Comparison of ENCODE assay signal across 12 cellular contexts in the genomic region with DNA sequence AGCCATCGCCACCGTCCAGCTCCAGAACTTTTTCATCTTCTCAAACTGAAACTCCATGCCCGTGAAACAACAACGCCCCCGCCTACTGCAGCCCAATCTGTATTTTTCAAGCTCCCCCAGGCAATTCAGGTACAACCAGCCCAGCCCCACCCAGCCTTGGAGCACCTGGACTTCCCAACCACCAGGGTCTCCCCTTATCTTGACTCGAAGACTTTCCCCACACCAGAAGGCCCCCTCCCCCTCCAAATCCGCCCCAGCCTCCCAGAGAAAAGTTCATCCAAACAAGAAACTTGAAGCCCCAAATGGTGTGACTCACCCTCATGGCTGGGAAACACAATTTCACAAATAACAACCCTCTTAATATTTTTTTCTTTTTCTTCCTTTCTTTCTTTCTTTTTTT. TPM values are rescaled to one million over a fixed set of nuclear protein-coding genes. Genes with fewer than 3 reads are reported as not detected.
A peak's percentile ranks its signal among the peaks of the same experiment; 100 is the strongest.
DNase-seq lines count a peak whose midpoint lies in the region; ATAC-seq and TF ChIP-seq lines count a peak whose summit lies in the region.
"Had no signal": no experiment of that assay in that cellular context is flagged by ENCODE, and none has a peak within 500 bp of the region (broad histone marks: within the 10 kb centered on the region; RNA-seq: fewer than 3 reads in every experiment).

No MANE protein-coding gene starts in this region.

- DNase-seq in ELR (ENCODE audit: low read depth) (peak; percentile 71), heart left ventricle (peak in 1 of 5 donors; percentile 21), smooth muscle cell of the brain vasculature (ENCODE audit: low read depth, low spot score) (peak; percentile 63), NCI-H82 (lab: John Stamatoyannopoulos, UW) (no peak), NCI-H510A (lab: John Stamatoyannopoulos, UW) (no peak)
- DNase-seq in activated naive CD8-positive, alpha-beta T cell treated with anti-CD3 and anti-CD28 coated beads, Interleukin-2, amount 50 U/mL, for 24 hours: peak; percentile 26
- DNase-seq: amygdala, NCI-H2171 treated with DMSO at 0.1 percent for 48 hours, T-helper 17 cell had no signal

- peak; percentile 3 for ATAC-seq in activated naive CD8-positive, alpha-beta T cell treated with anti-CD3 and anti-CD28 coated beads, Interleukin-2, amount 50 U/mL, for 24 hours
- ATAC-seq in heart left ventricle (peak in 1 of 4 donors; percentile 10), GM21390 (IDR thresholded peaks at IDR 0.05; ENCODE audit: unreplicated experiment) (no peak), HG03469 (IDR thresholded peaks at IDR 0.05; ENCODE audit: unreplicated experiment) (no peak)
- ATAC-seq: T-helper 17 cell had no signal

- H3K4me1 ChIP-seq in heart left ventricle: peaks cover 28 to 96% (median 82%) of the 10 kb centered on the region in 12 donors

- H3K36me3 ChIP-seq in heart left ventricle: peaks cover 0 to 44% (median 29%) of the 10 kb centered on the region in 9 donors

- peak overlapping the region; percentile 86 for H3K27ac Mint-ChIP-seq in activated naive CD8-positive, alpha-beta T cell treated with anti-CD3 and anti-CD28 coated beads, Interleukin-2, amount 50 U/mL, for 24 hours
- H3K27ac Mint-ChIP-seq: memory B cell, T-helper 17 cell had no signal

- no peaks in the 10 kb centered on the region for H3K9me3 Mint-ChIP-seq in activated naive CD8-positive, alpha-beta T cell treated with anti-CD3 and anti-CD28 coated beads, Interleukin-2, amount 50 U/mL, for 24 hours
- H3K9me3 Mint-ChIP-seq: memory B cell had no signal

- no peak for TF ChIP-seq CTCF in heart left ventricle (IDR thresholded peaks at IDR 0.05)

- peaks cover 23% of the 10 kb centered on the region for H3K4me1 Mint-ChIP-seq in activated naive CD8-positive, alpha-beta T cell treated with anti-CD3 and anti-CD28 coated beads, Interleukin-2, amount 50 U/mL, for 24 hours

- peak overlapping the region in 11 of 12 donors; percentile 72 to 94 (median 90) for H3K27ac ChIP-seq in heart left ventricle

- H3K9me3 ChIP-seq in heart left ventricle: no peaks in the 10 kb centered on the region

- H3K36me3 Mint-ChIP-seq in activated naive CD8-positive, alpha-beta T cell treated with anti-CD3 and anti-CD28 coated beads, Interleukin-2, amount 50 U/mL, for 24 hours (ENCODE audit: low read depth): no peaks in the 10 kb centered on the region
- H3K36me3 Mint-ChIP-seq: memory B cell had no signal

- peak overlapping the region in 3 of 12 donors; percentile 13 to 31 (median 30) for H3K4me3 ChIP-seq in heart left ventricle

- intact Hi-C loops in heart left ventricle (cut with DNase I): loop anchor here in 1 of 10 donors (5.0 kb wide), 1 partner anchor 33 kb away; no protein-coding TSS in a partner anchor

- peak overlapping the region; percentile 17 for H3K4me3 Mint-ChIP-seq in activated naive CD8-positive, alpha-beta T cell treated with anti-CD3 and anti-CD28 coated beads, Interleukin-2, amount 50 U/mL, for 24 hours
- H3K4me3 Mint-ChIP-seq: memory B cell, T-helper 17 cell had no signal

- no peak for TF ChIP-seq POLR2A in heart left ventricle (IDR thresholded peaks at IDR 0.05)

- 70 to 72% (median 71%) methylated on average over 7 of the region's 7 CpGs for WGBS in heart left ventricle, 4 donors

- H3K27me3 ChIP-seq in heart left ventricle: no peaks in the 10 kb centered on the region

- peaks cover 8% of the 10 kb centered on the region for H3K27me3 Mint-ChIP-seq in activated naive CD8-positive, alpha-beta T cell treated with anti-CD3 and anti-CD28 coated beads, Interleukin-2, amount 50 U/mL, for 24 hours

RNA-seq across cellular contexts. Expression of a gene that starts 10.6 kb away (rescaled TPM):
- total RNA-seq in heart left ventricle: 100 to 1,000 TPM in 1 of 9 donors, 10 to 100 TPM in 8; 44.8 to 122 (median 51.9) TPM
- polyA plus RNA-seq in heart left ventricle: 10 to 100 TPM; 18.7 to 40.7 TPM

Comparison
In these comparisons a context has a peak if more than half of its experiments do, and no peak if none do; other contexts are left out.
1. DNase-seq: peak in ELR (single experiment), activated naive CD8-positive, alpha-beta T cell treated with anti-CD3 and anti-CD28 coated beads, Interleukin-2, amount 50 U/mL, for 24 hours (single experiment) and smooth muscle cell of the brain vasculature (single experiment); none in NCI-H82 (single experiment) and NCI-H510A (single experiment).